8 cellular contexts compared by ENCODE assay signal in genomic region chr1:51284487-51284954, GRCh38. TPM values are rescaled to one million over a fixed set of nuclear protein-coding genes. Genes with fewer than 3 reads are reported as not detected.
DNase-seq lines count a peak whose midpoint lies in the region; ATAC-seq, FAIRE-seq and TF ChIP-seq lines count a peak whose summit lies in the region.

No MANE protein-coding gene starts in this region.

- peaks cover 0 to 4% of the 10 kb centered on the region in 2 donors for H3K36me3 ChIP-seq in small intestine (ENCODE audit: control insufficient read depth in 2 of 2, insufficient read depth in 2 of 2, low read length in 2 of 2)
- H3K36me3 ChIP-seq in suprapubic skin = peaks cover 4% of the 10 kb centered on the region

- no peaks in the 10 kb centered on the region for H3K9me3 ChIP-seq in small intestine (ENCODE audit: control insufficient read depth, low read depth)
- no peaks in the 10 kb centered on the region for H3K9me3 ChIP-seq in suprapubic skin

- H3K27ac ChIP-seq in small intestine (ENCODE audit: low read depth in 1 of 2, low read length in 1 of 2) = no peak overlapping the region
- no peak overlapping the region for H3K27ac ChIP-seq in suprapubic skin

- H3K4me1 Mint-ChIP-seq in activated T-helper 1 cell treated with anti-CD3 and anti-CD28 coated beads, Interleukin-12 subunit alpha, Interleukin-12 subunit beta, Interleukin-2, Interleukin-4 antibody, amounts not matched to agents 30 ng/mL and 10 ng/mL and 1 ng/mL, durations not matched to agents 14 hours and 24 hours and 36 hours (ENCODE audit: low read depth) = peaks cover 24% of the 10 kb centered on the region

- H3K4me1 ChIP-seq in small intestine (ENCODE audit: control insufficient read depth in 2 of 2, insufficient read depth in 1 of 2, low read depth in 1 of 2, low read length in 1 of 2) = no peaks in the 10 kb centered on the region
- H3K4me1 ChIP-seq in suprapubic skin = no peaks in the 10 kb centered on the region

- peaks cover 4% of the 10 kb centered on the region for H3K27me3 Mint-ChIP-seq in activated T-helper 1 cell treated with anti-CD3 and anti-CD28 coated beads, Interleukin-12 subunit alpha, Interleukin-12 subunit beta, Interleukin-2, Interleukin-4 antibody, amounts not matched to agents 30 ng/mL and 10 ng/mL and 1 ng/mL, durations not matched to agents 14 hours and 24 hours and 36 hours (ENCODE audit: insufficient read depth)

- ATAC-seq in GM19463 (IDR thresholded peaks at IDR 0.05; ENCODE audit: unreplicated experiment) (peak; percentile 26), HG03469 (IDR thresholded peaks at IDR 0.05; ENCODE audit: unreplicated experiment) (peak; percentile 24)

- no peak for TF ChIP-seq POLR2A in suprapubic skin (IDR thresholded peaks at IDR 0.05)

- peak overlapping the region; percentile 10 for H3K27ac Mint-ChIP-seq in activated T-helper 1 cell treated with anti-CD3 and anti-CD28 coated beads, Interleukin-12 subunit alpha, Interleukin-12 subunit beta, Interleukin-2, Interleukin-4 antibody, amounts not matched to agents 30 ng/mL and 10 ng/mL and 1 ng/mL, durations not matched to agents 14 hours and 24 hours and 36 hours

- DNase-seq in DMS53 (lab: John Stamatoyannopoulos, UW) (peak; percentile 70), small intestine (peak; percentile 86), SW 1271 (lab: John Stamatoyannopoulos, UW) (no peak), suprapubic skin (ENCODE audit: low spot score in 2 of 2) (no peak), NCI-H526 (lab: John Stamatoyannopoulos, UW) (no peak)
- no peak for DNase-seq in activated T-helper 1 cell treated with anti-CD3 and anti-CD28 coated beads, Interleukin-12 subunit alpha, Interleukin-12 subunit beta, Interleukin-2, Interleukin-4 antibody, amounts not matched to agents 30 ng/mL and 10 ng/mL and 1 ng/mL, durations not matched to agents 14 hours and 24 hours and 36 hours (ENCODE audit: low spot score)

- intact Hi-C loops in activated T-helper 1 cell treated with anti-CD3 and anti-CD28 coated beads, Interleukin-12 subunit alpha, Interleukin-12 subunit beta, Interleukin-2, Interleukin-4 antibody, amounts not matched to agents 30 ng/mL and 10 ng/mL and 1 ng/mL, durations not matched to agents 14 hours and 24 hours and 36 hours (cut with micrococcal nuclease) = loop anchor here (5.0 kb wide), 1 partner anchor 47 kb away; the partner anchor contains the start of gene RNF11

- no peaks in the 10 kb centered on the region for H3K27me3 ChIP-seq in small intestine (ENCODE audit: control insufficient read depth in 2 of 2, insufficient read depth in 2 of 2, low read length in 2 of 2)
- H3K27me3 ChIP-seq in suprapubic skin = no peaks in the 10 kb centered on the region

- H3K4me3 Mint-ChIP-seq in activated T-helper 1 cell treated with anti-CD3 and anti-CD28 coated beads, Interleukin-12 subunit alpha, Interleukin-12 subunit beta, Interleukin-2, Interleukin-4 antibody, amounts not matched to agents 30 ng/mL and 10 ng/mL and 1 ng/mL, durations not matched to agents 14 hours and 24 hours and 36 hours = no peak overlapping the region

- no peak for TF ChIP-seq EP300 in suprapubic skin (IDR thresholded peaks at IDR 0.05)

- no peaks in the 10 kb centered on the region for H3K36me3 Mint-ChIP-seq in activated T-helper 1 cell treated with anti-CD3 and anti-CD28 coated beads, Interleukin-12 subunit alpha, Interleukin-12 subunit beta, Interleukin-2, Interleukin-4 antibody, amounts not matched to agents 30 ng/mL and 10 ng/mL and 1 ng/mL, durations not matched to agents 14 hours and 24 hours and 36 hours (ENCODE audit: low read depth)

- H3K4me3 ChIP-seq in small intestine (ENCODE audit: low read depth in 1 of 2, low read length in 2 of 2) = no peak overlapping the region
- H3K4me3 ChIP-seq in suprapubic skin = no peak overlapping the region

- H3K9me3 Mint-ChIP-seq in activated T-helper 1 cell treated with anti-CD3 and anti-CD28 coated beads, Interleukin-12 subunit alpha, Interleukin-12 subunit beta, Interleukin-2, Interleukin-4 antibody, amounts not matched to agents 30 ng/mL and 10 ng/mL and 1 ng/mL, durations not matched to agents 14 hours and 24 hours and 36 hours = no peaks in the 10 kb centered on the region

- no peak for TF ChIP-seq CTCF in suprapubic skin (IDR thresholded peaks at IDR 0.05)

- FAIRE-seq in small intestine (lab: Jason Lieb, UNC) = no peak

RNA-seq across cellular contexts. Expression of gene TTC39A, which starts 45.8 kb away (rescaled TPM):
- 0.12 TPM in 1 of 2 replicates, not detected in the other for total RNA-seq in activated T-helper 1 cell treated with anti-CD3 and anti-CD28 coated beads, Interleukin-12 subunit alpha, Interleukin-12 subunit beta, Interleukin-2, Interleukin-4 antibody, amounts not matched to agents 30 ng/mL and 10 ng/mL and 1 ng/mL, durations not matched to agents 14 hours and 24 hours and 36 hours
- polyA plus RNA-seq in small intestine = 10 to 100 TPM in 2 of 3 donors, 1 to 10 TPM in 1; 9.3 to 15.4 (median 10.3) TPM
- 10 to 100 TPM in 3 of 4 donors, 1 to 10 TPM in 1; 9.4 to 16.3 (median 13.1) TPM for total RNA-seq in suprapubic skin

RNA-seq across cellular contexts. Expression of gene RNF11, which starts 48.4 kb away (rescaled TPM):
- 28.4 and 29.6 TPM in 2 replicates for total RNA-seq in activated T-helper 1 cell treated with anti-CD3 and anti-CD28 coated beads, Interleukin-12 subunit alpha, Interleukin-12 subunit beta, Interleukin-2, Interleukin-4 antibody, amounts not matched to agents 30 ng/mL and 10 ng/mL and 1 ng/mL, durations not matched to agents 14 hours and 24 hours and 36 hours
- polyA plus RNA-seq in small intestine = 10 to 100 TPM; 41.9 to 88.6 (median 74.6) TPM
- 10 to 100 TPM; 80.8 to 93.1 (median 81.5) TPM for total RNA-seq in suprapubic skin

Comparison
In these comparisons a context has a peak if more than half of its experiments do, and no peak if none do; other contexts are left out.
1. DNase-seq: peak in DMS53 (single experiment) and small intestine (single experiment); none in activated T-helper 1 cell treated with anti-CD3 and anti-CD28 coated beads, Interleukin-12 subunit alpha, Interleukin-12 subunit beta, Interleukin-2, Interleukin-4 antibody, amounts not matched to agents 30 ng/mL and 10 ng/mL and 1 ng/mL, durations not matched to agents 14 hours and 24 hours and 36 hours (single experiment), SW 1271 (0 of 2), suprapubic skin (0 of 2) and NCI-H526 (0 of 2).